ENCODE assay signal across 8 cellular contexts in the genomic region with DNA sequence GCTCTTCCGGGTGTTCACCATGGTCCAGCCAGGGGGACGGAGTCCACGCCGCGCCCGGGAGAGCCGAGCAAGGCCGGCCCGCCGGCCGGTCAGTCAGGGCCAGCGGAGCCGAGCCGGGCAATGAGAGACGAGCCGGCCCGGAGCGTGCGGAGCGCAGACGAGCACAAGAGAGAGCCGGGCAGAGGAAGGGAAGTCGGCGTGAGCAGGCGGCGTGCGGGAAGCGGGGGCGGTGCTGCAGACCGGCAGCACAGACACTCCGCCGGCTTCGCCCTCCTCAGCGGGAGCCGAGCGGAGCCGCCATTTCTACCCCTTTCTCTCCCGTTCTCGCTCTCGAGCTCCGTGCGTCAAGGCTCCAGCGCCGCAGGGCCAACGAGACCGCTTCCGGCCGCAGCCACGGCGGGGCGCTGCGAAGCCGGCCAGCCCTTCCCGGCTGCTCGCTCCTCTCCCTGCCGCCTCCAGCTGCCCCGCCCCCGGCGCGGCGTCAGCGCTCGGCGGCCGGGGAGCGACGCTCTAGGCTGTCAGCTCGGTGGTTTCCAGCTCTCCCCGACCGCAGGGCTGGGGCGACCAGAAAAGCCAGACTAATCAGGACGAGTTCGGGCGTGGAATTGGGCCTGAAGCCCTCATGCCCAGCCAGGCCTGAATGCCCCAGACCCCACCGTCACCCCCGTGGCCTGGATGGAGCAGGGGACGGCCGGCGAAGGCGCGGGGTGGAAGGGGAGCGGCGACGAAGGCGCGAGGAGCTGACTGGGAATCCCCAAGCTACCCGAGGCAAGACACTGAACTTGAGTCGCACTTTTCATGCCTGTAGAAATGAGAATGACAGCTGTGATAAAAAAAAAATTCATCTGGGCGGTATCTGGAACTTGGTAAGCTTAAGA. TPM values are rescaled to one million over a fixed set of nuclear protein-coding genes. Genes with fewer than 3 reads are reported as not detected.
DNase-seq lines count a peak whose midpoint lies in the region; ATAC-seq and TF ChIP-seq lines count a peak whose summit lies in the region.

A gene (minus strand): TSS at position 374 of the 878 bp plus-strand sequence. CDS start 353 bp downstream, at position 21.

- H3K27ac ChIP-seq in AG04450 (ENCODE audit: low read depth, low read length): peak within 1 kb of the TSS; percentile 98
- H3K27ac ChIP-seq in WERI-Rb-1: peak within 1 kb of the TSS; percentile 98
- H3K27ac ChIP-seq in mammary epithelial cell (ENCODE audit: insufficient read depth, low read depth, low read length): peak within 1 kb of the TSS; percentile 90

- no peaks in the 10 kb centered on the region for H3K27me3 ChIP-seq in AG04450 (ENCODE audit: control insufficient read depth, insufficient read depth, low read length)
- no peaks in the 10 kb centered on the region for H3K27me3 ChIP-seq in WERI-Rb-1 (ENCODE audit: insufficient read depth, low read depth, severe bottlenecking)
- H3K27me3 ChIP-seq in mammary epithelial cell (ENCODE audit: insufficient read depth, low read length): no peaks in the 10 kb centered on the region

- no peaks in the 10 kb centered on the region for H4K20me1 ChIP-seq in mammary epithelial cell (ENCODE audit: insufficient read depth, low read length)

- dilution Hi-C loops in mammary epithelial cell (cut with HindIII; ENCODE audit: low sequenced_read_pairs): loop anchor here (5.0 kb wide), 1 partner anchor 105 kb away; no protein-coding TSS in a partner anchor

- H2AFZ ChIP-seq in mammary epithelial cell (ENCODE audit: low read depth, low read length): peak within 1 kb of the TSS; percentile 98

- H3K36me3 ChIP-seq in WERI-Rb-1 (peaks cover 22% of the 10 kb centered on the region), mammary epithelial cell (ENCODE audit: insufficient read depth, low read length) (no peaks in the 10 kb centered on the region)

- 1% methylated on average over 27 of the region's 89 CpGs for WGBS in mammary epithelial cell (ENCODE audit: low coverage, missing lambda C conversion rate)

- in situ Hi-C loops in mammary epithelial cell (cut with MboI; ENCODE audit: low sequenced_read_pairs in 2 of 2): no loop called here

- H3K9ac ChIP-seq in mammary epithelial cell (ENCODE audit: insufficient read depth, low read length): peak within 1 kb of the TSS; percentile 95

- H3K4me1 ChIP-seq in mammary epithelial cell (ENCODE audit: insufficient read depth, low read length): peaks cover 14% of the 10 kb centered on the region

- POLR2A ChIA-PET in AG04450 (lab: Yijun Ruan, JAX): interaction anchor here (0.5 to 2.9 kb wide), 22 partner anchors 9 to 392 kb away, joined by 3 to 25 read pairs (median 4); a partner anchor contains a TSS

- TSS peak; percentile 16 for BruUV-seq in mammary epithelial cell (replicated peaks; lab: Mats Ljungman, UMichigan)

- TF ChIP-seq CTCF in AG04450 (IDR thresholded peaks at IDR 0.05; ENCODE audit: low read depth, low read length) (peak; percentile 75), WERI-Rb-1 (IDR thresholded peaks at IDR 0.05; ENCODE audit: low read depth, low read length) (peak; percentile 97), mammary epithelial cell (conservative IDR thresholded peaks at IDR 0.05 in 1 of 2, IDR thresholded peaks at IDR 0.05 in 1 of 2; ENCODE audit: extremely low read depth in 1 of 2, insufficient read depth in 1 of 2, low read depth in 1 of 2, low read length in 2 of 2) (peak; percentile 72 to 77)

- intact Hi-C loops in mammary epithelial cell (cut with micrococcal nuclease): loop anchor here (1.0 to 5.0 kb wide), 7 partner anchors 14 to 455 kb away; a partner anchor contains a TSS

- CTCF ChIA-PET in AG04450 (lab: Charles Lee): interaction anchor here (0.6 to 4.8 kb wide), 55 partner anchors 13 to 584 kb away, joined by 3 to 63 read pairs (median 5); a partner anchor contains a TSS
- CTCF ChIA-PET in mammary epithelial cell (lab: Charles Lee; ENCODE audit: low non-redundant PET): interaction anchor here (0.6 to 1.2 kb wide), 6 partner anchors 23 to 1019 kb away, joined by 3 to 9 read pairs (median 4); no protein-coding TSS in a partner anchor

- H3K4me2 ChIP-seq in mammary epithelial cell (ENCODE audit: insufficient read depth, low read depth, low read length): peak within 1 kb of the TSS; percentile 94

- H3K79me2 ChIP-seq in mammary epithelial cell (ENCODE audit: insufficient read depth, low read length): peaks cover 63% of the 10 kb centered on the region

- H3K9me3 ChIP-seq in AG04450 (ENCODE audit: control insufficient read depth, insufficient read depth, low read length) (peaks cover 4% of the 10 kb centered on the region; the same call in 1 of the 2 replicates), WERI-Rb-1 (ENCODE audit: severe bottlenecking) (no peaks in the 10 kb centered on the region), mammary epithelial cell (replicated peaks; ENCODE audit: insufficient read depth, low read length) (no peaks in the 10 kb centered on the region)

- DNase-seq in AG04450 (ENCODE audit: low read depth, low spot score): peak; percentile 85
- peak; percentile 88 for DNase-seq in NCI-H2196 treated with DMSO at 0.1 percent for 48 hours (lab: John Stamatoyannopoulos, UW; ENCODE audit: unreplicated experiment)
- peak; percentile 95 for DNase-seq in WERI-Rb-1
- peak; percentile 96 for DNase-seq in mammary epithelial cell
- peak; percentile 96 for DNase-seq in iPS-NIHi7 (ENCODE audit: extremely low spot score)
- DNase-seq in smooth muscle cell of the brain vasculature (ENCODE audit: low read depth, low spot score): peak; percentile 84

- H3K4me3 ChIP-seq in AG04450 (ENCODE audit: low read depth, low read length): peak within 1 kb of the TSS; percentile 90
- peak within 1 kb of the TSS; percentile 82 for H3K4me3 ChIP-seq in WERI-Rb-1 (ENCODE audit: low read depth, low read length)
- peak within 1 kb of the TSS; percentile 91 to 98 (median 97) for H3K4me3 ChIP-seq in mammary epithelial cell (replicated peaks in 1 of 3; ENCODE audit: insufficient read depth in 1 of 3, low read depth in 2 of 3, low read length in 3 of 3)

- ATAC-seq in GM18873 (IDR thresholded peaks at IDR 0.05; ENCODE audit: low FRiP score, unreplicated experiment) (peak; percentile 74), HG03139 (IDR thresholded peaks at IDR 0.05; ENCODE audit: unreplicated experiment) (peak; percentile 67)

RNA-seq across cellular contexts. Expression of the gene that starts here (rescaled TPM):
- polyA plus RNA-seq in AG04450 (2011; rRNA removed): 4.5 and 6.0 TPM in 2 replicates
- 8.6 and 12.3 TPM in 2 replicates for polyA minus RNA-seq in AG04450 (2011; rRNA and poly(A)+ RNA removed)
- 10 to 100 TPM; 14.0 to 16.4 TPM for total RNA-seq in mammary epithelial cell
- polyA plus RNA-seq in mammary epithelial cell: 1.5 TPM
- polyA minus RNA-seq in mammary epithelial cell: 0.52 TPM

Comparison
In these comparisons a context has a peak if more than half of its experiments do, and no peak if none do; other contexts are left out.
1. Peak in every context shown above with its lines: DNase-seq, ATAC-seq, H3K4me3 ChIP-seq and H3K27ac ChIP-seq.